3 cellular contexts compared by ENCODE assay signal in genomic region chr19:42249149-42249750, GRCh38.
TF ChIP-seq lines count a peak whose summit lies in the region.

No MANE protein-coding gene starts in this region.

TF ChIP-seq in SK-N-SH, 30 proteins besides CTCF, POLR2A, EP300 and RAD21 (continues in another document):
- TF ChIP-seq RXRA (IDR thresholded peaks at IDR 0.05; ENCODE audit: borderline replicate concordance, low read depth) (no peak), SMC3 (IDR thresholded peaks at IDR 0.05; ENCODE audit: low read depth, low read length) (no peak), RFX5 (IDR thresholded peaks at IDR 0.05; ENCODE audit: low read length) (no peak), TCF12 (IDR thresholded peaks at IDR 0.05) (no peak), FOXM1 (IDR thresholded peaks at IDR 0.05; ENCODE audit: low read depth) (no peak), MXI1 (IDR thresholded peaks at IDR 0.05; ENCODE audit: low read depth, low read length) (no peak), FOSL2 (IDR thresholded peaks at IDR 0.05; ENCODE audit: borderline replicate concordance, low read depth) (no peak), REST (IDR thresholded peaks at IDR 0.05; ENCODE audit: low read depth, low read length) (no peak), GABPA (IDR thresholded peaks at IDR 0.05; ENCODE audit: low read depth) (no peak), ZBTB33 (IDR thresholded peaks at IDR 0.05; ENCODE audit: borderline replicate concordance, low read depth) (no peak), MEF2A (IDR thresholded peaks at IDR 0.05; ENCODE audit: borderline replicate concordance, low read depth) (no peak), EZH2phosphoT487 (IDR thresholded peaks at IDR 0.05; ENCODE audit: borderline replicate concordance, low read depth) (no peak), GATA2 (CRISPR knock-in tag; IDR thresholded peaks at IDR 0.05) (no peak), NFIC (IDR thresholded peaks at IDR 0.05; ENCODE audit: borderline replicate concordance) (no peak), PBX3 (IDR thresholded peaks at IDR 0.05) (no peak), FOXJ3 (CRISPR knock-in tag; IDR thresholded peaks at IDR 0.05) (no peak)

TF ChIP-seq in SK-N-SH treated with all-trans-retinoic acid at 6 μM for 48 hours, 23 proteins besides CTCF, POLR2A, EP300 and RAD21:
- TF ChIP-seq CSDC2 (CRISPR knock-in tag; IDR thresholded peaks at IDR 0.05), result no peak
- no peak for TF ChIP-seq ZFP3 (CRISPR knock-in tag; IDR thresholded peaks at IDR 0.05)
- TF ChIP-seq CREB5 (CRISPR knock-in tag; IDR thresholded peaks at IDR 0.05; ENCODE audit: low read depth), result no peak
- no peak for TF ChIP-seq CSRNP3 (CRISPR knock-in tag; IDR thresholded peaks at IDR 0.05)
- no peak for TF ChIP-seq RARB (CRISPR knock-in tag; IDR thresholded peaks at IDR 0.05)

TF ChIP-seq in HEK293T, 16 proteins besides CTCF, POLR2A, EP300 and RAD21 (continued from another document):
- TF ChIP-seq PKNOX1 (IDR thresholded peaks at IDR 0.05), result no peak
- no peak for TF ChIP-seq BHLHE40 (IDR thresholded peaks at IDR 0.05; ENCODE audit: borderline replicate concordance)
- no peak for TF ChIP-seq L3MBTL2 (conservative IDR thresholded peaks at IDR 0.05)
- TF ChIP-seq CTBP1 (IDR thresholded peaks at IDR 0.05; ENCODE audit: borderline replicate concordance), result no peak
- no peak for TF ChIP-seq NFRKB (IDR thresholded peaks at IDR 0.05)
- TF ChIP-seq HDGF (IDR thresholded peaks at IDR 0.05; ENCODE audit: borderline replicate concordance), result no peak
- no peak for TF ChIP-seq SP1 (IDR thresholded peaks at IDR 0.05)
- TF ChIP-seq ARNT (IDR thresholded peaks at IDR 0.05), result no peak
- TF ChIP-seq FOXK2 (IDR thresholded peaks at IDR 0.05), result no peak
TF ChIP-seq in HEK293T: peak in this region for 0.
